19 cellular contexts compared by ENCODE assay signal in the genomic region with DNA sequence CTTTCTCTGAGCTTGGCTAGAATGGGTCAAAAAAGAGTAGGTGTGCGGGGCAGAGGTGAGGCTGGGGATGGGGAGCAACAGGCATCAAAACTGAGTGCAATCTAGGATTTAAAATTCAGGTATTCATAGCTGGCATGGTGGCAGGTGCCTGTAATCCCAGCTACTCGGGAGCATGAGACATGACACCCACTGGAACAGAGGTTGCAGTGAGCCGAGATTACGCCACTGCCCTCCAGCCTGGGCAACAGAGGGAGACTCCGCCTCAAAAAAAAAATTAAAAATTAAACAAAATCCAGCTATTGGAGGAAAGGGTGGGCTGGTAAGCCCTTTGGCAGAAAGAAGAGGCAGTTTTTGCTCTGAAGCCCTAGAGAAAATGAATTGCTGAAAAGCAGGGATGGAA.
DNase-seq lines count a peak whose midpoint lies in the region; ATAC-seq and TF ChIP-seq lines count a peak whose summit lies in the region.
"Had no signal": no experiment of that assay in that cellular context is flagged by ENCODE, and none has a peak within 500 bp of the region (broad histone marks: within the 10 kb centered on the region; RNA-seq: fewer than 3 reads in every experiment).

No MANE protein-coding gene starts in this region.

- no peak overlapping the region for H3K27ac Mint-ChIP-seq in CD8-positive, alpha-beta memory T cell
- H3K27ac Mint-ChIP-seq: activated CD8-positive, alpha-beta memory T cell treated with anti-CD3 and anti-CD28 coated beads, Interleukin-2, amount 10 ng/mL, durations not matched to agents 7 days and 5 days; activated T-helper 17 cell treated with anti-CD3 and anti-CD28 coated beads, Interleukin-2, amount 50 U/mL, for 72 hours had no signal

- H3K36me3 ChIP-seq in CD8-positive, alpha-beta memory T cell (ENCODE audit: insufficient read depth, low read length) = no peaks in the 10 kb centered on the region
- H3K36me3 ChIP-seq in adrenal gland (replicated peaks in 1 of 2) = no peaks in the 10 kb centered on the region
- no peaks in the 10 kb centered on the region for H3K36me3 ChIP-seq in subcutaneous abdominal adipose tissue (ENCODE audit: control insufficient read depth in 5 of 5, insufficient read depth in 5 of 5, low read length in 5 of 5)

- TF ChIP-seq CTCF in adrenal gland (IDR thresholded peaks at IDR 0.05) = no peak

- no peaks in the 10 kb centered on the region for H3K9me3 ChIP-seq in CD8-positive, alpha-beta memory T cell (ENCODE audit: low read length)
- H3K9me3 ChIP-seq in adrenal gland (replicated peaks in 1 of 3) = no peaks in the 10 kb centered on the region
- no peaks in the 10 kb centered on the region for H3K9me3 ChIP-seq in subcutaneous abdominal adipose tissue (ENCODE audit: control insufficient read depth in 5 of 5, low read length in 5 of 5)

- CTCF ChIA-PET in CD8-positive, alpha-beta memory T cell (lab: Charles Lee) = no interaction called here

- no peaks in the 10 kb centered on the region for H3K27me3 ChIP-seq in CD8-positive, alpha-beta memory T cell (ENCODE audit: insufficient read depth, low read length, poor library complexity, severe bottlenecking)
- no peaks in the 10 kb centered on the region for H3K27me3 ChIP-seq in adrenal gland
- no peaks in the 10 kb centered on the region for H3K27me3 ChIP-seq in subcutaneous abdominal adipose tissue (ENCODE audit: control insufficient read depth in 5 of 5, insufficient read depth in 4 of 5, low read length in 5 of 5)

- H3K4me3 Mint-ChIP-seq in CD8-positive, alpha-beta memory T cell = no peak overlapping the region
- H3K4me3 Mint-ChIP-seq: activated CD8-positive, alpha-beta memory T cell treated with anti-CD3 and anti-CD28 coated beads, Interleukin-2, amount 10 ng/mL, durations not matched to agents 7 days and 5 days had no signal

- no peak overlapping the region for H3K4me3 ChIP-seq in CD8-positive, alpha-beta memory T cell (ENCODE audit: low read length)
- H3K4me3 ChIP-seq in adrenal gland (no peak overlapping the region), subcutaneous abdominal adipose tissue (ENCODE audit: low read depth in 1 of 5, low read length in 5 of 5) (peak overlapping the region in 1 of 5 donors; percentile 22)

- no peaks in the 10 kb centered on the region for H3K36me3 Mint-ChIP-seq in CD8-positive, alpha-beta memory T cell
- H3K36me3 Mint-ChIP-seq: activated CD8-positive, alpha-beta memory T cell treated with anti-CD3 and anti-CD28 coated beads, Interleukin-2, amount 10 ng/mL, durations not matched to agents 7 days and 5 days had no signal

- peaks cover 2 to 4% of the 10 kb centered on the region in 2 donors for H3K27me3 Mint-ChIP-seq in CD8-positive, alpha-beta memory T cell
- H3K27me3 Mint-ChIP-seq: activated T-helper 17 cell treated with anti-CD3 and anti-CD28 coated beads, Interleukin-2, amount 50 U/mL, for 72 hours had no signal

- WGBS in adrenal gland, 4 donors = 85 to 91% (median 89%) methylated on average over 5 of the region's 5 CpGs

- peaks cover 40% of the 10 kb centered on the region for H3K4me1 ChIP-seq in CD8-positive, alpha-beta memory T cell (ENCODE audit: insufficient read depth, low read length)
- H3K4me1 ChIP-seq in adrenal gland (replicated peaks in 1 of 2) = peaks cover 19 to 29% of the 10 kb centered on the region in 2 donors
- H3K4me1 ChIP-seq in subcutaneous abdominal adipose tissue (ENCODE audit: control insufficient read depth in 5 of 5, insufficient read depth in 5 of 5, low read length in 5 of 5) = peaks cover 31 to 71% (median 62%) of the 10 kb centered on the region in 5 donors

- ATAC-seq in left lobe of liver = peak; percentile 73

- peaks cover 8 to 18% (median 14%) of the 10 kb centered on the region in 3 donors for H3K4me1 Mint-ChIP-seq in CD8-positive, alpha-beta memory T cell

- H3K9me3 Mint-ChIP-seq in CD8-positive, alpha-beta memory T cell = no peaks in the 10 kb centered on the region

- peak overlapping the region in 1 of 5 donors; percentile 31 for H3K9ac ChIP-seq in subcutaneous abdominal adipose tissue (ENCODE audit: low read length in 5 of 5)
- H3K9ac ChIP-seq: KMS-11 had no signal

- no peak for TF ChIP-seq POLR2A in adrenal gland (IDR thresholded peaks at IDR 0.05)

- no peak for DNase-seq in CD8-positive, alpha-beta memory T cell
- DNase-seq in adrenal gland = no peak
- peak; percentile 68 for DNase-seq in left lobe of liver (ENCODE audit: low spot score)
- no peak for DNase-seq in SHP77 (lab: John Stamatoyannopoulos, UW)
- no peak for DNase-seq in stimulated activated CD4-positive, alpha-beta T cell treated with anti-CD3 and anti-CD28 coated beads, Interleukin-2, amount 100 ng/mL, for 24 hours
- no peak for DNase-seq in NCI-H2196 treated with DMSO at 0.1 percent for 48 hours (lab: John Stamatoyannopoulos, UW; ENCODE audit: unreplicated experiment)
- no peak for DNase-seq in T-helper 2 cell
- DNase-seq: activated CD8-positive, alpha-beta memory T cell treated with anti-CD3 and anti-CD28 coated beads, Interleukin-2, amount 10 ng/mL, durations not matched to agents 7 days and 5 days; central memory CD4-positive, alpha-beta T cell; effector CD8-positive, alpha-beta T cell; midbrain; NCI-H1048; NCI-H2029; NCI-H524; retina; stimulated activated CD4-positive, alpha-beta T cell treated with anti-CD3 and anti-CD28 coated beads, Interleukin-15, amount 100 ng/mL, for 24 hours had no signal

- POLR2A ChIA-PET in CD8-positive, alpha-beta memory T cell (lab: Charles Lee) = no interaction called here

- intact Hi-C loops in adrenal gland (cut with DNase I) = no loop called here

- H3K27ac ChIP-seq in CD8-positive, alpha-beta memory T cell (ENCODE audit: low read depth, low read length) = peak overlapping the region; percentile 2
- peak overlapping the region in 3 of 5 donors; percentile 17 to 52 (median 41) for H3K27ac ChIP-seq in adrenal gland
- peak overlapping the region; percentile 72 for H3K27ac ChIP-seq in subcutaneous abdominal adipose tissue (ENCODE audit: low read depth, low read length)
- H3K27ac ChIP-seq: KMS-11 had no signal

Comparison
In these comparisons a context has a peak if more than half of its experiments do, and no peak if none do; other contexts are left out.
1. H3K27ac ChIP-seq: peak in every context shown above with its lines; median percentile 72 in subcutaneous abdominal adipose tissue; 41 in adrenal gland; 2 in CD8-positive, alpha-beta memory T cell.